ENCODE assay signal across 1 cellular context in the genomic region with DNA sequence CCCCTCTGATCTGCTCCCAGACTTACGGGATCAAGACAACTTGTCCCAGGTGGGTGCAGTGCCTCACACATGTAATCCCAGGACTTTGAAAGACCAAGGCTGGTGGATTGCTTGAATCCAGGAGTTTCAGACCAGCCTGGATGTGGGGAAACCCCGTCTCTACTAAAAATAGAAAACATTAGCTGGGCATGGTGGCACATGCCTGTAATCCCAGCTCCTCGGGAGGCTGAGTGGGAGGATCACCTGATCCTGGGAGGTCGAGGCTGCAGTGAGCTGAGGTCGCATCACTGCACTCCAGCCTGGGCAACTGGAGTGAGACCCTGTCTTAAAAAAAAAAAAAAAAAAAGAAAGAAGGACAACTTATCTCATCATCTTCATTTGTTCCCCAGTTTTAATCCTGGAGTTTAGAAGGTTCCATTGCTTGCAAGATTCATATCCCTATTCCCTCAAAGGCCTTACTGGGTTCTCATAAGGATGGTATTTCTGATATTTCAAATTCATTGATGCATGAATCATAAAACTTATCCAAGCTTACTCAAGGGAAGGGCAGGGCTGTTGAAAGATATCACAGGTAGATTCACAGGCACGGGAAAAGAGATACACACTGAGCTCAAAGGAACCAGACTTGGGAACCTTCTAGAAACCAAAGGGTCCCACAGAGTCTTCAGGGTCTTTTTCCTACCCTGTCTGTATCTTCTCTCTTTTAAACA.
TF ChIP-seq lines count a peak whose summit lies in the region.

No MANE protein-coding gene starts in this region.

TF ChIP-seq in HCT116, 20 proteins besides CTCF, POLR2A, EP300 and RAD21:
- TF ChIP-seq SIN3A (IDR thresholded peaks at IDR 0.05; ENCODE audit: low read depth) (no peak), EZH2phosphoT487 (IDR thresholded peaks at IDR 0.05; ENCODE audit: borderline replicate concordance) (no peak), POLR2AphosphoS5 (IDR thresholded peaks at IDR 0.05; ENCODE audit: low read depth, low read length) (no peak), YY1 (IDR thresholded peaks at IDR 0.05; ENCODE audit: extremely low read depth, insufficient replicate concordance, low read depth, low read length) (no peak), EGR1 (IDR thresholded peaks at IDR 0.05; ENCODE audit: low read depth) (no peak), SP1 (IDR thresholded peaks at IDR 0.05; ENCODE audit: low read depth) (no peak), ELF1 (IDR thresholded peaks at IDR 0.05; ENCODE audit: borderline replicate concordance, low read depth) (no peak), ZFX (IDR thresholded peaks at IDR 0.05) (no peak), CEBPB (IDR thresholded peaks at IDR 0.05; ENCODE audit: low read depth) (no peak)
- TF ChIP-seq, protein P1, sequence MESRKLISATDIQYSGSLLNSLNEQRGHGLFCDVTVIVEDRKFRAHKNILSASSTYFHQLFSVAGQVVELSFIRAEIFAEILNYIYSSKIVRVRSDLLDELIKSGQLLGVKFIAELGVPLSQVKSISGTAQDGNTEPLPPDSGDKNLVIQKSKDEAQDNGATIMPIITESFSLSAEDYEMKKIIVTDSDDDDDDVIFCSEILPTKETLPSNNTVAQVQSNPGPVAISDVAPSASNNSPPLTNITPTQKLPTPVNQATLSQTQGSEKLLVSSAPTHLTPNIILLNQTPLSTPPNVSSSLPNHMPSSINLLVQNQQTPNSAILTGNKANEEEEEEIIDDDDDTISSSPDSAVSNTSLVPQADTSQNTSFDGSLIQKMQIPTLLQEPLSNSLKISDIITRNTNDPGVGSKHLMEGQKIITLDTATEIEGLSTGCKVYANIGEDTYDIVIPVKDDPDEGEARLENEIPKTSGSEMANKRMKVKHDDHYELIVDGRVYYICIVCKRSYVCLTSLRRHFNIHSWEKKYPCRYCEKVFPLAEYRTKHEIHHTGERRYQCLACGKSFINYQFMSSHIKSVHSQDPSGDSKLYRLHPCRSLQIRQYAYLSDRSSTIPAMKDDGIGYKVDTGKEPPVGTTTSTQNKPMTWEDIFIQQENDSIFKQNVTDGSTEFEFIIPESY (IDR thresholded peaks at IDR 0.05; ENCODE audit: extremely low read depth, insufficient replicate concordance, low read length) = no peak
TF ChIP-seq in HCT116: peak in this region for 0.
